ENCODE assay signal across 13 cellular contexts in the genomic region with DNA sequence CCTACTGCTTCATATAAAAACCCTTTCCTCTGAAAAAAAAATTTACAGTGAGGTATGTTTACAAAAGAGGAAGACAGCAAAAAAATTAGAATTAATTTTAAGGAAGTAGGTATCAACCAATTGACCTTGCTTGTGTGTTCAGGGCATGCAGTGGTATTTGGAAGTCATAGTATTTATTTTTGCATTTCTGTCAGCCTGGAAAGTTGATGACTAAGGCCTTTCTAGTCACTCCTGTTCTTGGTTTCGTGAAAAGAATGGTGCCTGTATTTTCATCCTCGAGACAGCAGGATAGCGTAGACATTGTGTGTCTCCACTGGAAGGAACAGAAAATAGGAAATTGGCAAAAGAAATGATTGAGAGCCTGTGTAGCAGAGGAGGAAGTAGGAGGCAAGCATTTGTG. TPM values are rescaled to one million over a fixed set of nuclear protein-coding genes. Genes with fewer than 3 reads are reported as not detected.
DNase-seq lines count a peak whose midpoint lies in the region; ATAC-seq and TF ChIP-seq lines count a peak whose summit lies in the region.
"Had no signal": no experiment of that assay in that cellular context is flagged by ENCODE, and none has a peak within 500 bp of the region (broad histone marks: within the 10 kb centered on the region; RNA-seq: fewer than 3 reads in every experiment).

No MANE protein-coding gene starts in this region.

- DNase-seq in G401 (ENCODE audit: low spot score): peak; percentile 4
- peak; percentile 53 for DNase-seq in OCI-M1 (lab: John Stamatoyannopoulos, UW)
- no peak for DNase-seq in right lobe of liver
- DNase-seq in glomerular visceral epithelial cell (ENCODE audit: extremely low spot score): no peak
- DNase-seq in T-helper 2 cell treated with Interferon-gamma antibody and Interleukin-4, amounts not matched to agents 5 μg/mL and 100 μg/mL, for 36 hours (ENCODE audit: low spot score): no peak
- DNase-seq in ureter (ENCODE audit: low spot score): no peak
- no peak for DNase-seq in GM20000 (ENCODE audit: low spot score)
- DNase-seq: activated naive CD4-positive, alpha-beta T cell; CD4-positive, CD25-positive, alpha-beta regulatory T cell; PC-9; stimulated activated CD4-positive, alpha-beta T cell treated with anti-CD3 and anti-CD28 coated beads, Interleukin-15, amount 100 ng/mL, for 24 hours had no signal

- peaks cover 12% of the 10 kb centered on the region for H3K36me3 Mint-ChIP-seq in T-helper 2 cell treated with Interferon-gamma antibody and Interleukin-4, amounts not matched to agents 5 μg/mL and 100 μg/mL, for 36 hours (ENCODE audit: low read depth)

- in situ Hi-C loops in G401 (cut with HindIII; ENCODE audit: low sequenced_read_pairs): no loop called here

- no peak overlapping the region for H3K27ac ChIP-seq in right lobe of liver
- H3K27ac ChIP-seq: hepatocyte, PC-9 had no signal

- H3K27ac Mint-ChIP-seq in T-helper 2 cell treated with Interferon-gamma antibody and Interleukin-4, amounts not matched to agents 5 μg/mL and 100 μg/mL, for 36 hours: no peak overlapping the region

- no peaks in the 10 kb centered on the region for H3K9me3 Mint-ChIP-seq in T-helper 2 cell treated with Interferon-gamma antibody and Interleukin-4, amounts not matched to agents 5 μg/mL and 100 μg/mL, for 36 hours

- no peak for TF ChIP-seq CTCF in right lobe of liver (IDR thresholded peaks at IDR 0.05)
- no peak for TF ChIP-seq CTCF in GM20000 (IDR thresholded peaks at IDR 0.05; ENCODE audit: extremely low read depth, missing control alignments)

- no peak overlapping the region for H3K4me3 Mint-ChIP-seq in T-helper 2 cell treated with Interferon-gamma antibody and Interleukin-4, amounts not matched to agents 5 μg/mL and 100 μg/mL, for 36 hours

- H3K9me3 ChIP-seq in right lobe of liver: no peaks in the 10 kb centered on the region

- WGBS in right lobe of liver (ENCODE audit: insufficient coverage, low coverage, low lambda C conversion rate, missing lambda C conversion rate): 53% methylated on average over 3 of the region's 3 CpGs

- intact Hi-C loops in right lobe of liver (cut with DNase I): no loop called here

- H3K4me3 ChIP-seq in right lobe of liver: no peak overlapping the region
- H3K4me3 ChIP-seq: hepatocyte, PC-9 had no signal

- TF ChIP-seq POLR2A in right lobe of liver (IDR thresholded peaks at IDR 0.05): no peak

- H3K27me3 Mint-ChIP-seq in T-helper 2 cell treated with Interferon-gamma antibody and Interleukin-4, amounts not matched to agents 5 μg/mL and 100 μg/mL, for 36 hours (ENCODE audit: low read depth): no peaks in the 10 kb centered on the region
- H3K27me3 Mint-ChIP-seq: CD4-positive, CD25-positive, alpha-beta regulatory T cell had no signal

- H3K27me3 ChIP-seq in right lobe of liver: no peaks in the 10 kb centered on the region
- H3K27me3 ChIP-seq: hepatocyte had no signal

- H3K4me1 Mint-ChIP-seq in T-helper 2 cell treated with Interferon-gamma antibody and Interleukin-4, amounts not matched to agents 5 μg/mL and 100 μg/mL, for 36 hours (ENCODE audit: low read depth): peaks cover 2% of the 10 kb centered on the region

- ATAC-seq in HG02610 (IDR thresholded peaks at IDR 0.05; ENCODE audit: unreplicated experiment) (peak; percentile 30), right lobe of liver (peak; percentile 49 to 77 (median 62))

- peaks cover 0 to 2% (median 0%) of the 10 kb centered on the region in 4 donors for H3K36me3 ChIP-seq in right lobe of liver

- H3K4me1 ChIP-seq in right lobe of liver: peaks cover 0 to 12% (median 0%) of the 10 kb centered on the region in 4 donors

RNA-seq across cellular contexts. Expression of gene SLC16A7, which starts 24.5 kb away (rescaled TPM):
- total RNA-seq in G401 (2014; rRNA removed; shearing (Covaris generic)): not detected in 2 replicates
- total RNA-seq in right lobe of liver (10 to 100 TPM; 11.3 to 25.1 (median 20.5) TPM), ureter (33.4 TPM)

Comparison
In these comparisons a context has a peak if more than half of its experiments do, and no peak if none do; other contexts are left out.
1. DNase-seq: peak in G401 (single experiment) and OCI-M1 (single experiment); none in right lobe of liver (0 of 3), glomerular visceral epithelial cell (single experiment), T-helper 2 cell treated with Interferon-gamma antibody and Interleukin-4, amounts not matched to agents 5 μg/mL and 100 μg/mL, for 36 hours (single experiment), ureter (single experiment) and GM20000 (single experiment).
2. RNA of gene SLC16A7, which starts 24.5 kb away (total RNA-seq): 33.4 TPM in ureter (single experiment) and 11.3 to 25.1 TPM in right lobe of liver; not detected in G401; every median in the first group is over 10 times any median in the second.